ENCODE assay signal across 32 cellular contexts in the genomic region with DNA sequence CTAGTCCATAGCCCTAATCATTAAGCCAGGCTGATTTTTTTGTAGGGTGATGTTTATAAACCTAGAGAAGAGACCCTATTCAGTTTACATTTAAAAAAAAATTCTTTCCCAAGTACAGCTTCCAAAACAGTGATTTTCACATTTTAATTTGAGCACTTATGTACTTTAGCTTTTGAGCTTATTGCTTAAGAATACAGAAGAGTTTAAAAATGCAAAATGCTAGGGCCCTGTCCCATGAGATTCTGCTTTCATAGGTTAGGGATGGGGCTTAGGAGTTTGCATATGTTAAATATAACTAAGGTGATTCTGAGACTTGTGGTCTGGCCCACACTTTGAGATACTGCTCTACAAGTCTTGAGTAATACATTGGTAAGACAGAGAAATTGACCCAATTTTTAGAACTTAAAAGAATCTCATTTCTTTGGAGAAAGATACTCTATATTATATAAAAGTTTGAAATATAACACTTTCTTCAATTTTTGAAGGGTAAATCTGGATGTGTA.
"Had no signal": no experiment of that assay in that cellular context is flagged by ENCODE, and none has a peak within 500 bp of the region (broad histone marks: within the 10 kb centered on the region; RNA-seq: fewer than 3 reads in every experiment).

No MANE protein-coding gene starts in this region.

- H3K4me1 Mint-ChIP-seq: activated CD4-positive, alpha-beta memory T cell treated with anti-CD3 and anti-CD28 coated beads, Interleukin-2, amount 10 ng/mL, durations not matched to agents 7 days and 5 days; activated CD4-positive, alpha-beta T cell treated with anti-CD3 and anti-CD28 coated beads for 36 hours; activated CD4-positive, alpha-beta T cell treated with anti-CD3 and anti-CD28 coated beads, Interleukin-2, amount 10 ng/mL, durations not matched to agents 24 days and 14 days; activated naive CD4-positive, alpha-beta T cell treated with anti-CD3 and anti-CD28 coated beads, Interleukin-2, amount 10 ng/mL, durations not matched to agents 7 days and 5 days; central memory CD8-positive, alpha-beta T cell; T-helper 17 cell had no signal

- H3K36me3 ChIP-seq: brain microvascular endothelial cell, esophagus squamous epithelium, WERI-Rb-1 had no signal

- H3K4me3 ChIP-seq: coronary artery, dorsolateral prefrontal cortex, esophagus squamous epithelium had no signal

- H3K9me3 Mint-ChIP-seq: activated CD4-positive, alpha-beta memory T cell treated with anti-CD3 and anti-CD28 coated beads, Interleukin-2, amount 10 ng/mL, durations not matched to agents 7 days and 5 days; activated CD4-positive, alpha-beta T cell treated with anti-CD3 and anti-CD28 coated beads, Interleukin-2, amount 10 ng/mL, durations not matched to agents 24 days and 14 days; activated naive CD4-positive, alpha-beta T cell treated with anti-CD3 and anti-CD28 coated beads, Interleukin-2, amount 10 ng/mL, durations not matched to agents 7 days and 5 days; activated naive CD4-positive, alpha-beta T cell treated with anti-CD3 and anti-CD28 coated beads, Interleukin-2, amount 50 U/mL, for 72 hours; activated T-cell treated with anti-CD3 and anti-CD28 coated beads, Interleukin-2, amount 50 U/mL, for 24 hours; activated T-cell treated with anti-CD3 and anti-CD28 coated beads, Interleukin-2, amount 50 U/mL, for 72 hours; central memory CD8-positive, alpha-beta T cell; dendritic cell treated with granulocyte-macrophage colony-stimulating factor and Interleukin-4, amounts not matched to agents 40 ng/mL and 50 ng/mL, for 4 days; effector memory CD8-positive, alpha-beta T cell; T-helper 2 cell treated with Interferon-gamma antibody and Interleukin-4, amounts not matched to agents 5 μg/mL and 100 μg/mL, for 36 hours had no signal

- H3K27ac Mint-ChIP-seq: activated CD4-positive, alpha-beta memory T cell treated with anti-CD3 and anti-CD28 coated beads, Interleukin-2, amount 10 ng/mL, durations not matched to agents 7 days and 5 days; activated CD4-positive, alpha-beta T cell treated with anti-CD3 and anti-CD28 coated beads for 36 hours; activated CD4-positive, alpha-beta T cell treated with anti-CD3 and anti-CD28 coated beads, Interleukin-2, amount 10 ng/mL, durations not matched to agents 24 days and 14 days; activated naive CD4-positive, alpha-beta T cell treated with anti-CD3 and anti-CD28 coated beads, Interleukin-2, amount 10 ng/mL, durations not matched to agents 7 days and 5 days; activated naive CD4-positive, alpha-beta T cell treated with anti-CD3 and anti-CD28 coated beads, Interleukin-2, amount 50 U/mL, for 72 hours; activated T-cell treated with anti-CD3 and anti-CD28 coated beads, Interleukin-2, amount 50 U/mL, for 24 hours; activated T-cell treated with anti-CD3 and anti-CD28 coated beads, Interleukin-2, amount 50 U/mL, for 72 hours; dendritic cell treated with granulocyte-macrophage colony-stimulating factor and Interleukin-4, amounts not matched to agents 40 ng/mL and 50 ng/mL, for 4 days; effector memory CD8-positive, alpha-beta T cell; T-helper 17 cell; T-helper 2 cell treated with Interferon-gamma antibody and Interleukin-4, amounts not matched to agents 5 μg/mL and 100 μg/mL, for 36 hours had no signal

- H3K4me1 ChIP-seq: esophagus squamous epithelium had no signal

- H3K36me3 Mint-ChIP-seq: activated naive CD4-positive, alpha-beta T cell treated with anti-CD3 and anti-CD28 coated beads, Interleukin-2, amount 10 ng/mL, durations not matched to agents 7 days and 5 days; activated naive CD4-positive, alpha-beta T cell treated with anti-CD3 and anti-CD28 coated beads, Interleukin-2, amount 50 U/mL, for 72 hours had no signal

- H3K9me3 ChIP-seq: esophagus squamous epithelium had no signal

- H3K27me3 Mint-ChIP-seq: activated CD4-positive, alpha-beta memory T cell treated with anti-CD3 and anti-CD28 coated beads, Interleukin-2, amount 10 ng/mL, durations not matched to agents 7 days and 5 days; activated naive CD4-positive, alpha-beta T cell treated with anti-CD3 and anti-CD28 coated beads, Interleukin-2, amount 10 ng/mL, durations not matched to agents 7 days and 5 days; dendritic cell treated with granulocyte-macrophage colony-stimulating factor and Interleukin-4, amounts not matched to agents 40 ng/mL and 50 ng/mL, for 4 days had no signal

- H3K27me3 ChIP-seq: brain microvascular endothelial cell, esophagus squamous epithelium had no signal

- H3K4me3 Mint-ChIP-seq: activated CD4-positive, alpha-beta memory T cell treated with anti-CD3 and anti-CD28 coated beads, Interleukin-2, amount 10 ng/mL, durations not matched to agents 7 days and 5 days; activated CD4-positive, alpha-beta T cell treated with anti-CD3 and anti-CD28 coated beads for 36 hours; activated CD4-positive, alpha-beta T cell treated with anti-CD3 and anti-CD28 coated beads, Interleukin-2, amount 10 ng/mL, durations not matched to agents 24 days and 14 days; activated naive CD4-positive, alpha-beta T cell treated with anti-CD3 and anti-CD28 coated beads, Interleukin-2, amount 10 ng/mL, durations not matched to agents 7 days and 5 days; activated T-cell treated with anti-CD3 and anti-CD28 coated beads, Interleukin-2, amount 50 U/mL, for 24 hours; activated T-cell treated with anti-CD3 and anti-CD28 coated beads, Interleukin-2, amount 50 U/mL, for 72 hours; central memory CD8-positive, alpha-beta T cell; dendritic cell treated with granulocyte-macrophage colony-stimulating factor and Interleukin-4, amounts not matched to agents 40 ng/mL and 50 ng/mL, for 4 days; effector memory CD8-positive, alpha-beta T cell; T-helper 17 cell; T-helper 2 cell treated with Interferon-gamma antibody and Interleukin-4, amounts not matched to agents 5 μg/mL and 100 μg/mL, for 36 hours had no signal

- H3K27ac ChIP-seq: brain microvascular endothelial cell, coronary artery, dorsolateral prefrontal cortex, epithelial cell of prostate, esophagus squamous epithelium, WERI-Rb-1 had no signal

- DNase-seq: activated CD4-positive, alpha-beta memory T cell treated with anti-CD3 and anti-CD28 coated beads, Interleukin-2, amount 10 ng/mL, durations not matched to agents 7 days and 5 days; activated CD4-positive, alpha-beta T cell treated with anti-CD3 and anti-CD28 coated beads for 36 hours; activated CD4-positive, alpha-beta T cell treated with anti-CD3 and anti-CD28 coated beads, Interleukin-2, amount 10 ng/mL, durations not matched to agents 24 days and 14 days; activated CD4-positive, alpha-beta T cell treated with anti-CD3 and anti-CD28 coated beads, Interleukin-2, amount 50 U/mL, for 4 hours; activated CD4-positive, CD25-positive, alpha-beta regulatory T cell; activated CD4-positive, CD25-positive, alpha-beta regulatory T cell treated with anti-CD3 and anti-CD28 coated beads, Interleukin-2, amount 50 U/mL, for 72 hours; activated CD8-positive, alpha-beta memory T cell treated with anti-CD3 and anti-CD28 coated beads, Interleukin-2, amount 50 U/mL, for 48 hours; activated gamma-delta T cell; activated naive CD4-positive, alpha-beta T cell; activated naive CD4-positive, alpha-beta T cell treated with anti-CD3 and anti-CD28 coated beads, Interleukin-2, amount 10 ng/mL, durations not matched to agents 7 days and 5 days; activated T-cell treated with anti-CD3 and anti-CD28 coated beads for 4 hours; activated T-cell treated with anti-CD3 and anti-CD28 coated beads, Interleukin-2, amount 50 U/mL, for 24 hours; activated T-cell treated with anti-CD3 and anti-CD28 coated beads, Interleukin-2, amount 50 U/mL, for 72 hours; amniotic stem cell; anterior cingulate cortex; brain microvascular endothelial cell; dorsolateral prefrontal cortex; effector CD4-positive, alpha-beta T cell; effector memory CD8-positive, alpha-beta T cell; esophagus squamous epithelium; foreskin melanocyte; head of caudate nucleus; T-helper 1 cell; T-helper 17 cell; T1000; WERI-Rb-1 had no signal

- ATAC-seq: activated CD4-positive, alpha-beta T cell treated with anti-CD3 and anti-CD28 coated beads for 36 hours; activated naive CD4-positive, alpha-beta T cell treated with anti-CD3 and anti-CD28 coated beads, Interleukin-2, amount 50 U/mL, for 72 hours; activated T-cell treated with anti-CD3 and anti-CD28 coated beads, Interleukin-2, amount 50 U/mL, for 72 hours; effector memory CD8-positive, alpha-beta T cell; T-helper 17 cell had no signal
